14 cellular contexts compared by ENCODE assay signal in the genomic region with DNA sequence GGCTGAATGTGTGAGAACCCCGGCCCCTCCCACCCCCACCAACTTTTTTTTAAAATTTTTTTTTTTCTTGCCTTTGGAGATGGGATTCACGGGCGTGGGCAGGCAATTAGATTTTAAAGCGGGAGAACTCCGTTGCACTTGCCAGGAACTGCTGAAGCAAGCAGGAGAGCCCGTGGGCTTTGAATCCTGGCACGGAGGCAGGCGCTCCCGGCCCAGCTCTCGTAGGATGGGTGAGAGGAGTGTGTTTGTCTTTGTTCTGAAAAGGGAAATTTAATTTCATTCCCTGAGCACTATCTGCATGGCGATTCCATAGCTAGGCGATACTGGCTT. TPM values are rescaled to one million over a fixed set of nuclear protein-coding genes. Genes with fewer than 3 reads are reported as not detected.
DNase-seq lines count a peak whose midpoint lies in the region; ATAC-seq and TF ChIP-seq lines count a peak whose summit lies in the region.
"Had no signal": no experiment of that assay in that cellular context is flagged by ENCODE, and none has a peak within 500 bp of the region (broad histone marks: within the 10 kb centered on the region; RNA-seq: fewer than 3 reads in every experiment).

No MANE protein-coding gene starts in this region.

- H3K9ac ChIP-seq in endocrine pancreas (ENCODE audit: control insufficient read depth, insufficient read depth, low read length) = peak overlapping the region; percentile 31
- H3K9ac ChIP-seq in mesendoderm (ENCODE audit: low read length) = no peak overlapping the region

- H3K9me3 ChIP-seq in endocrine pancreas (ENCODE audit: control insufficient read depth, low read length) (no peaks in the 10 kb centered on the region), thoracic aorta (no peaks in the 10 kb centered on the region), WERI-Rb-1 (ENCODE audit: severe bottlenecking) (no peaks in the 10 kb centered on the region)

- H2BK15ac ChIP-seq in mesendoderm (replicated peaks; ENCODE audit: low read depth) = no peak overlapping the region

- H3K4me1 ChIP-seq in endocrine pancreas (ENCODE audit: control insufficient read depth, insufficient read depth, low read length) (peaks cover 6% of the 10 kb centered on the region), mesendoderm (ENCODE audit: control insufficient read depth, low read depth, low read length) (peaks cover 12% of the 10 kb centered on the region), thoracic aorta (ENCODE audit: control insufficient read depth in 1 of 2, low read depth in 2 of 2) (peaks cover 6 to 21% of the 10 kb centered on the region in 2 donors), foreskin keratinocyte (no peaks in the 10 kb centered on the region)

- H3K36me3 ChIP-seq in endocrine pancreas (ENCODE audit: control insufficient read depth, insufficient read depth, low read length) = no peaks in the 10 kb centered on the region
- H3K36me3 ChIP-seq in mesendoderm (ENCODE audit: control insufficient read depth, insufficient read depth, low read length) = no peaks in the 10 kb centered on the region
- no peaks in the 10 kb centered on the region for H3K36me3 ChIP-seq in thoracic aorta
- H3K36me3 ChIP-seq in WERI-Rb-1 = no peaks in the 10 kb centered on the region

- H3K27ac ChIP-seq in mesendoderm (ENCODE audit: low read depth, low read length) (no peak overlapping the region), thoracic aorta (peak overlapping the region in 1 of 2 donors; percentile 33), WERI-Rb-1 (no peak overlapping the region), foreskin keratinocyte (no peak overlapping the region)
- H3K27ac ChIP-seq: epithelial cell of prostate had no signal

- H3K27me3 ChIP-seq in endocrine pancreas (ENCODE audit: control insufficient read depth, insufficient read depth, low read length) (no peaks in the 10 kb centered on the region), mesendoderm (ENCODE audit: insufficient read depth, low read length, poor library complexity) (no peaks in the 10 kb centered on the region), thoracic aorta (replicated peaks; ENCODE audit: insufficient read depth) (no peaks in the 10 kb centered on the region), WERI-Rb-1 (ENCODE audit: insufficient read depth, low read depth, severe bottlenecking) (no peaks in the 10 kb centered on the region), foreskin keratinocyte (peaks cover 13% of the 10 kb centered on the region)

- no peak for TF ChIP-seq CTCF in thoracic aorta (IDR thresholded peaks at IDR 0.05)
- no peak for TF ChIP-seq CTCF in WERI-Rb-1 (IDR thresholded peaks at IDR 0.05; ENCODE audit: low read depth, low read length)
- TF ChIP-seq CTCF in foreskin keratinocyte (conservative IDR thresholded peaks at IDR 0.05) = no peak

- WGBS in mesendoderm (ENCODE audit: extremely low coverage, insufficient coverage, low lambda C conversion rate) = no CpG with 5 or more reads among the region's 12 CpGs

- H2BK5ac ChIP-seq in mesendoderm (ENCODE audit: low read length) = no peak overlapping the region

- peak overlapping the region; percentile 69 for H3K56ac ChIP-seq in mesendoderm (ENCODE audit: low read length)

- no peak overlapping the region for H3K4me3 ChIP-seq in endocrine pancreas (ENCODE audit: control insufficient read depth, insufficient read depth, low read length)
- H3K4me3 ChIP-seq in mesendoderm (ENCODE audit: low read length) = no peak overlapping the region
- peak overlapping the region; percentile 57 for H3K4me3 ChIP-seq in thoracic aorta
- no peak overlapping the region for H3K4me3 ChIP-seq in WERI-Rb-1 (ENCODE audit: low read depth, low read length)

- no peak for ATAC-seq in thoracic aorta (ENCODE audit: insufficient number of reproducible peaks, low FRiP score, low read depth)
- ATAC-seq in foreskin keratinocyte = no peak
- ATAC-seq: stimulated activated memory B cell treated with anti-CD40 and anti-IgM and Interleukin-4, amounts not matched to agents 10 μg/mL and 1 μg/mL and 100 μg/mL, for 72 hours had no signal

- H3K4ac ChIP-seq in mesendoderm (ENCODE audit: low read depth, low read length) = no peak overlapping the region

- DNase-seq in NCI-H1092 treated with DMSO at 0.1 percent for 48 hours (lab: John Stamatoyannopoulos, UW) (peak; percentile 11), mesendoderm (no peak), thoracic aorta (ENCODE audit: low spot score) (no peak), NCI-H446 treated with DMSO at 0.1 percent for 48 hours (lab: John Stamatoyannopoulos, UW) (no peak), glomerular visceral epithelial cell (ENCODE audit: extremely low spot score) (no peak), WERI-Rb-1 (no peak), foreskin keratinocyte (no peak)
- DNase-seq: activated T-cell treated with anti-CD3 and anti-CD28 coated beads, Interleukin-2, amount 50 U/mL, for 1 hour; CD8-positive, alpha-beta memory T cell; NCI-H524; SHP77 treated with DMSO at 0.1 percent for 48 hours had no signal

- H2BK120ac ChIP-seq in mesendoderm (ENCODE audit: low read depth, low read length) = no peak overlapping the region

- no peaks in the 10 kb centered on the region for H3K79me2 ChIP-seq in mesendoderm (ENCODE audit: control insufficient read depth, insufficient read depth, low read length)

- H3K23ac ChIP-seq in mesendoderm (ENCODE audit: low read length) = no peak overlapping the region

- H4K8ac ChIP-seq in mesendoderm (ENCODE audit: low read depth, low read length) = no peak overlapping the region

- no peaks in the 10 kb centered on the region for H3K79me1 ChIP-seq in mesendoderm (ENCODE audit: low read length)

- H3K4me2 ChIP-seq in mesendoderm (ENCODE audit: low read length) = no peak overlapping the region

- H4K5ac ChIP-seq in mesendoderm (ENCODE audit: low read length) = no peak overlapping the region

- H3K18ac ChIP-seq in mesendoderm (ENCODE audit: low read length) = no peak overlapping the region

- H2AK5ac ChIP-seq in mesendoderm (ENCODE audit: low read length) = no peak overlapping the region

RNA-seq across cellular contexts. Expression of gene BOD1, which starts 54.3 kb away (rescaled TPM):
- 94.2 TPM for polyA plus RNA-seq in mesendoderm (2013, experiment 1 of 2)
- polyA plus RNA-seq in mesendoderm (2013, experiment 2 of 2) = 94.9 TPM
- total RNA-seq in thoracic aorta (10 to 100 TPM; 30.2 to 44.7 TPM), foreskin keratinocyte (58.5 and 67.2 TPM in 2 replicates)
- 51.8 and 61.2 TPM in 2 replicates for polyA plus RNA-seq in foreskin keratinocyte
